ENCODE assay signal across 1 cellular context in the genomic region with DNA sequence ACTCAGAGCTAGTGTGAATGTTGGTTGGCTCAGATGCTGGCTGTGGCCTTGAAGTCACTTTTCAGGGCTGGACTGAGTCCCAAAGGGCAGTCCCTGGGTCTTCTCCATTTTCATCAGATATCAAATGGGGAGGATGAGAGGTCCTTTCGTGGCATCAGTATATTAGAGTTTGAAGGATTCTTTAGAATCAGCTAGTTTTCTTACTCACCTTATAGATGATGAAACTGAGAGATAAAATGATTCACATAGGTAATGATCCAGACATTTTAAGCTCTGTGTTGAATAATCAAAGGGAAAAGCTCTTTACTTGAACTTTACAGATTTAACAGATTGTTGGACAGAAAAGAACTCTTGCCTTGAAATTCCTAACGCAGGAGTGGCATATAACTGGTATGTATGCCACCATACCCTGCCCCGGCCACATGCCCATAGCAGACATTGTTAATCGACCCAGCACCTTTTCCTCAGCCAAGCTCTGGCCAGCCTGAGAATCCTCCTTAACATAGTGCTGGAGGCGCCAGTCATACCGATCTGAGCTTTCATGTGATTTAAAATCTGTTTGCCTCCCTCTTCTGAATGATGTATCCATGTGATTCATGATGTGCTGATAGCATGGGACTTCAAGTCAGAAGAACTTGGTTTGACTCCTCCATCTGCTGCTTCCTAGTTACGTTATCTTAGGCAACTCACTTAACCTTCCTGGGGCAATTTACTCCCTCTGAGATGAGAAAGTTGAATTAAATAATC.
TF ChIP-seq lines count a peak whose summit lies in the region.

No MANE protein-coding gene starts in this region.

TF ChIP-seq in HEK293, 187 proteins besides CTCF, POLR2A, EP300 and RAD21 (continued from another document):
- TF ChIP-seq, protein P1, sequence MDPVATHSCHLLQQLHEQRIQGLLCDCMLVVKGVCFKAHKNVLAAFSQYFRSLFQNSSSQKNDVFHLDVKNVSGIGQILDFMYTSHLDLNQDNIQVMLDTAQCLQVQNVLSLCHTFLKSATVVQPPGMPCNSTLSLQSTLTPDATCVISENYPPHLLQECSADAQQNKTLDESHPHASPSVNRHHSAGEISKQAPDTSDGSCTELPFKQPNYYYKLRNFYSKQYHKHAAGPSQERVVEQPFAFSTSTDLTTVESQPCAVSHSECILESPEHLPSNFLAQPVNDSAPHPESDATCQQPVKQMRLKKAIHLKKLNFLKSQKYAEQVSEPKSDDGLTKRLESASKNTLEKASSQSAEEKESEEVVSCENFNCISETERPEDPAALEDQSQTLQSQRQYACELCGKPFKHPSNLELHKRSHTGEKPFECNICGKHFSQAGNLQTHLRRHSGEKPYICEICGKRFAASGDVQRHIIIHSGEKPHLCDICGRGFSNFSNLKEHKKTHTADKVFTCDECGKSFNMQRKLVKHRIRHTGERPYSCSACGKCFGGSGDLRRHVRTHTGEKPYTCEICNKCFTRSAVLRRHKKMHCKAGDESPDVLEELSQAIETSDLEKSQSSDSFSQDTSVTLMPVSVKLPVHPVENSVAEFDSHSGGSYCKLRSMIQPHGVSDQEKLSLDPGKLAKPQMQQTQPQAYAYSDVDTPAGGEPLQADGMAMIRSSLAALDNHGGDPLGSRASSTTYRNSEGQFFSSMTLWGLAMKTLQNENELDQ (tag by site-specific recombination; IDR thresholded peaks at IDR 0.05; ENCODE audit: low read depth): no peak
- TF ChIP-seq ZNF658 (tag by site-specific recombination; IDR thresholded peaks at IDR 0.05): no peak
- no peak for TF ChIP-seq ZNF623 (tag by site-specific recombination; IDR thresholded peaks at IDR 0.05)
- peak; percentile 56; the same call in 1 of the 2 replicates for TF ChIP-seq WT1 (tag by site-specific recombination; IDR thresholded peaks at IDR 0.05)
